8 cellular contexts compared by ENCODE assay signal in genomic region chr11:119067371-119068222, GRCh38. TPM values are rescaled to one million over a fixed set of nuclear protein-coding genes. Genes with fewer than 3 reads are reported as not detected.
DNase-seq lines count a peak whose midpoint lies in the region; ATAC-seq and TF ChIP-seq lines count a peak whose summit lies in the region.

Gene VPS11 (plus strand): TSS chr11:119067818. CDS start chr11:119067824, 6 bp downstream.

- peak within 1 kb of the TSS; percentile 86 to 95 for H3K27ac ChIP-seq in right atrium auricular region
- H3K27ac ChIP-seq in uterus = peak within 1 kb of the TSS; percentile 83 to 84

- intact Hi-C loops in T-helper 2 cell treated with Interferon-gamma antibody and Interleukin-4, amounts not matched to agents 100 ng/mL and 5 ng/mL, for 36 hours (cut with micrococcal nuclease) = loop anchor here (1.0 to 5.0 kb wide), 8 partner anchors 10 to 265 kb away; partner anchors contain the start of genes HINFP, HMBS, HYOU1 and RNF26
- intact Hi-C loops in uterus (cut with DNase I; ENCODE audit: low total_unique reads) = no loop called here

- TF ChIP-seq POLR2A in uterus (IDR thresholded peaks at IDR 0.05) = peak; percentile 52 to 54

- peak in 1 of 2 donors; percentile 23 for TF ChIP-seq CTCF in right atrium auricular region (IDR thresholded peaks at IDR 0.05)
- TF ChIP-seq CTCF in uterus (IDR thresholded peaks at IDR 0.05) = peak in 2 of 4 experiments; percentile 4 to 18

- H3K4me1 ChIP-seq in right atrium auricular region (peaks cover 0 to 34% of the 10 kb centered on the region in 2 donors), uterus (no peaks in the 10 kb centered on the region)

- H3K9me3 ChIP-seq in right atrium auricular region (no peaks in the 10 kb centered on the region), uterus (no peaks in the 10 kb centered on the region)

- DNase-seq in NCI-H187 treated with DMSO at 0.1 percent for 48 hours (lab: John Stamatoyannopoulos, UW) = peak; percentile 69
- peak; percentile 45 to 98 (median 94) for DNase-seq in anterior cingulate cortex (lab: John Stamatoyannopoulos, UW)
- peak; percentile 98 for DNase-seq in right atrium auricular region (ENCODE audit: low spot score)
- peak; percentile 89 for DNase-seq in pulmonary artery endothelial cell (ENCODE audit: low read depth, low spot score)
- peak; percentile 96 to 97 for DNase-seq in uterus

- H3K27me3 ChIP-seq in right atrium auricular region (no peaks in the 10 kb centered on the region), uterus (no peaks in the 10 kb centered on the region)

- H3K4me3 ChIP-seq in right atrium auricular region (peak within 1 kb of the TSS; percentile 81 to 94), uterus (peak within 1 kb of the TSS; percentile 79 to 91)

- H3K36me3 ChIP-seq in right atrium auricular region (peaks cover 27% of the 10 kb centered on the region), uterus (no peaks in the 10 kb centered on the region)

- ATAC-seq in GM18498 (IDR thresholded peaks at IDR 0.05; ENCODE audit: unreplicated experiment) = peak; percentile 93
- ATAC-seq in HG02885 (IDR thresholded peaks at IDR 0.05; ENCODE audit: poor library complexity, unreplicated experiment) = peak; percentile 92

RNA-seq across cellular contexts. Expression of gene VPS11, which starts in this region (rescaled TPM):
- total RNA-seq in T-helper 2 cell treated with Interferon-gamma antibody and Interleukin-4, amounts not matched to agents 100 ng/mL and 5 ng/mL, for 36 hours = 31.7 and 36.5 TPM in 2 replicates
- total RNA-seq in right atrium auricular region (10 to 100 TPM; 22.0 to 23.7 TPM), pulmonary artery endothelial cell (21.5 and 27.4 TPM in 2 replicates), uterus (10 to 100 TPM; 25.6 to 86.6 (median 36.3) TPM)

Comparison
In these comparisons a context has a peak if more than half of its experiments do, and no peak if none do; other contexts are left out.
1. Peak in every context shown above with its lines: DNase-seq, ATAC-seq, H3K4me3 ChIP-seq and H3K27ac ChIP-seq.